ENCODE assay signal across 16 cellular contexts in genomic region chr1:55670331-55671082, GRCh38.
A peak's percentile ranks its signal among the peaks of the same experiment; 100 is the strongest.
DNase-seq lines count a peak whose midpoint lies in the region; TF ChIP-seq lines count a peak whose summit lies in the region.
"Had no signal": no experiment of that assay in that cellular context is flagged by ENCODE, and none has a peak within 500 bp of the region (broad histone marks: within the 10 kb centered on the region; RNA-seq: fewer than 3 reads in every experiment).

No MANE protein-coding gene starts in this region.

- no peaks in the 10 kb centered on the region for H3K4me1 Mint-ChIP-seq in activated T-cell treated with anti-CD3 and anti-CD28 coated beads, Interleukin-2, amount 50 U/mL, for 24 hours (ENCODE audit: low read depth)
- H3K4me1 Mint-ChIP-seq: activated CD8-positive, alpha-beta memory T cell treated with anti-CD3 and anti-CD28 coated beads, Interleukin-2, amount 10 ng/mL, durations not matched to agents 7 days and 5 days; activated naive CD4-positive, alpha-beta T cell treated with anti-CD3 and anti-CD28 coated beads, Interleukin-2, amount 10 ng/mL, durations not matched to agents 7 days and 5 days; central memory CD8-positive, alpha-beta T cell; IgD-negative memory B cell had no signal

- H3K27me3 ChIP-seq in dorsolateral prefrontal cortex: no peaks in the 10 kb centered on the region
- H3K27me3 ChIP-seq in mesendoderm (ENCODE audit: insufficient read depth, low read length, poor library complexity): no peaks in the 10 kb centered on the region
- H3K27me3 ChIP-seq in testis: no peaks in the 10 kb centered on the region
- no peaks in the 10 kb centered on the region for H3K27me3 ChIP-seq in BE2C

- H3K79me2 ChIP-seq in mesendoderm (ENCODE audit: control insufficient read depth, insufficient read depth, low read length): no peaks in the 10 kb centered on the region

- peaks cover 2% of the 10 kb centered on the region for H3K27me3 Mint-ChIP-seq in activated T-cell treated with anti-CD3 and anti-CD28 coated beads, Interleukin-2, amount 50 U/mL, for 24 hours
- H3K27me3 Mint-ChIP-seq: activated CD8-positive, alpha-beta memory T cell treated with anti-CD3 and anti-CD28 coated beads, Interleukin-2, amount 10 ng/mL, durations not matched to agents 7 days and 5 days; activated naive CD4-positive, alpha-beta T cell treated with anti-CD3 and anti-CD28 coated beads, Interleukin-2, amount 10 ng/mL, durations not matched to agents 7 days and 5 days; IgD-negative memory B cell had no signal

- H2BK120ac ChIP-seq in mesendoderm (ENCODE audit: low read depth, low read length): peak overlapping the region; percentile 28

- H3K36me3 ChIP-seq in mesendoderm (ENCODE audit: control insufficient read depth, insufficient read depth, low read length) (no peaks in the 10 kb centered on the region), testis (ENCODE audit: low read depth, missing control alignments) (no peaks in the 10 kb centered on the region), BE2C (no peaks in the 10 kb centered on the region)

- no peak overlapping the region for H2AK5ac ChIP-seq in mesendoderm (ENCODE audit: low read length)

- no peak overlapping the region for H4K5ac ChIP-seq in mesendoderm (ENCODE audit: low read length)

- H3K36me3 Mint-ChIP-seq in activated T-cell treated with anti-CD3 and anti-CD28 coated beads, Interleukin-2, amount 50 U/mL, for 24 hours (ENCODE audit: low read depth): no peaks in the 10 kb centered on the region
- H3K36me3 Mint-ChIP-seq: activated CD8-positive, alpha-beta memory T cell treated with anti-CD3 and anti-CD28 coated beads, Interleukin-2, amount 10 ng/mL, durations not matched to agents 7 days and 5 days; activated naive CD4-positive, alpha-beta T cell treated with anti-CD3 and anti-CD28 coated beads, Interleukin-2, amount 10 ng/mL, durations not matched to agents 7 days and 5 days; IgD-negative memory B cell had no signal

- CTCF ChIA-PET in HEK293T (lab: Yijun Ruan, JAX): no interaction called here

- H3K4ac ChIP-seq in mesendoderm (ENCODE audit: low read depth, low read length): no peak overlapping the region

- no peak overlapping the region for H3K9ac ChIP-seq in mesendoderm (ENCODE audit: low read length)

- H2BK5ac ChIP-seq in mesendoderm (ENCODE audit: low read length): no peak overlapping the region

- WGBS in mesendoderm (ENCODE audit: extremely low coverage, insufficient coverage, low lambda C conversion rate): no CpG with 5 or more reads among the region's 5 CpGs
- WGBS in testis, 2 donors: 50 to 56% methylated on average over 5 of the region's 5 CpGs

- peak overlapping the region in 2 of 59 donors; percentile 2 to 7 for H3K4me3 ChIP-seq in dorsolateral prefrontal cortex
- no peak overlapping the region for H3K4me3 ChIP-seq in mesendoderm (ENCODE audit: low read length)
- no peak overlapping the region for H3K4me3 ChIP-seq in testis
- H3K4me3 ChIP-seq in BE2C (ENCODE audit: low read depth, low read length): no peak overlapping the region
- H3K4me3 ChIP-seq: mucosa of descending colon had no signal

- H4K8ac ChIP-seq in mesendoderm (ENCODE audit: low read depth, low read length): no peak overlapping the region

- no peaks in the 10 kb centered on the region for H3K9me3 Mint-ChIP-seq in activated T-cell treated with anti-CD3 and anti-CD28 coated beads, Interleukin-2, amount 50 U/mL, for 24 hours
- H3K9me3 Mint-ChIP-seq: activated naive CD4-positive, alpha-beta T cell treated with anti-CD3 and anti-CD28 coated beads, Interleukin-2, amount 10 ng/mL, durations not matched to agents 7 days and 5 days; central memory CD8-positive, alpha-beta T cell; IgD-negative memory B cell; stimulated activated naive CD8-positive, alpha-beta T cell treated with anti-CD3 and anti-CD28 coated beads, Interleukin-15, Interleukin-2, amounts not matched to agents 100 ng/mL and 50 ng/mL, for 24 hours had no signal

- no peaks in the 10 kb centered on the region for H3K4me1 ChIP-seq in mesendoderm (ENCODE audit: control insufficient read depth, low read depth, low read length)
- H3K4me1 ChIP-seq in testis: peaks cover 14% of the 10 kb centered on the region
- no peaks in the 10 kb centered on the region for H3K4me1 ChIP-seq in BE2C

- H2BK15ac ChIP-seq in mesendoderm (replicated peaks; ENCODE audit: low read depth): no peak overlapping the region

- H3K4me2 ChIP-seq in mesendoderm (ENCODE audit: low read length): no peak overlapping the region

- H3K23ac ChIP-seq in mesendoderm (ENCODE audit: low read length): no peak overlapping the region

- H3K9me3 ChIP-seq in testis (no peaks in the 10 kb centered on the region), BE2C (no peaks in the 10 kb centered on the region)
- H3K9me3 ChIP-seq: mucosa of descending colon had no signal

- no peak overlapping the region for H3K56ac ChIP-seq in mesendoderm (ENCODE audit: low read length)

- H3K27ac Mint-ChIP-seq in activated T-cell treated with anti-CD3 and anti-CD28 coated beads, Interleukin-2, amount 50 U/mL, for 24 hours: no peak overlapping the region
- H3K27ac Mint-ChIP-seq: activated CD8-positive, alpha-beta memory T cell treated with anti-CD3 and anti-CD28 coated beads, Interleukin-2, amount 10 ng/mL, durations not matched to agents 7 days and 5 days; activated naive CD4-positive, alpha-beta T cell treated with anti-CD3 and anti-CD28 coated beads, Interleukin-2, amount 10 ng/mL, durations not matched to agents 7 days and 5 days; IgD-negative memory B cell; stimulated activated naive CD8-positive, alpha-beta T cell treated with anti-CD3 and anti-CD28 coated beads, Interleukin-15, Interleukin-2, amounts not matched to agents 100 ng/mL and 50 ng/mL, for 24 hours had no signal

- POLR2A ChIA-PET in HEK293T (lab: Yijun Ruan, JAX): no interaction called here

- intact Hi-C loops in dorsolateral prefrontal cortex (cut with DNase I): no loop called here
- intact Hi-C loops in testis (cut with DNase I; ENCODE audit: low total_unique reads): no loop called here

- no peaks in the 10 kb centered on the region for H3K79me1 ChIP-seq in mesendoderm (ENCODE audit: low read length)

- H3K18ac ChIP-seq in mesendoderm (ENCODE audit: low read length): no peak overlapping the region

- DNase-seq in HEK293T (ENCODE audit: extremely low spot score) (peak; percentile 6), dorsolateral prefrontal cortex (no peak), mesendoderm (no peak), testis (no peak), BE2C (no peak), NOMO-1 (lab: John Stamatoyannopoulos, UW; ENCODE audit: unreplicated experiment in 2 of 2) (no peak), hepatic stellate cell (ENCODE audit: low spot score) (no peak)
- no peak for DNase-seq in activated T-cell treated with anti-CD3 and anti-CD28 coated beads, Interleukin-2, amount 50 U/mL, for 24 hours
- DNase-seq: activated CD8-positive, alpha-beta memory T cell treated with anti-CD3 and anti-CD28 coated beads, Interleukin-2, amount 10 ng/mL, durations not matched to agents 7 days and 5 days; activated naive CD4-positive, alpha-beta T cell treated with anti-CD3 and anti-CD28 coated beads, Interleukin-2, amount 10 ng/mL, durations not matched to agents 7 days and 5 days; Calu3; mucosa of descending colon had no signal

- no peak for TF ChIP-seq POLR2A in testis (IDR thresholded peaks at IDR 0.05)

- H3K27ac ChIP-seq in dorsolateral prefrontal cortex: peak overlapping the region in 35 of 59 donors; percentile 2 to 72 (median 44)
- no peak overlapping the region for H3K27ac ChIP-seq in mesendoderm (ENCODE audit: low read depth, low read length)
- H3K27ac ChIP-seq in testis: peak overlapping the region; percentile 14 to 68
- H3K27ac ChIP-seq: VCaP had no signal

- TF ChIP-seq CTCF in dorsolateral prefrontal cortex (IDR thresholded peaks at IDR 0.05 in 54 of 56, conservative IDR thresholded peaks at IDR 0.05 in 2 of 56; ENCODE audit: low read depth in 1 of 56, partially characterized antibody in 56 of 56) (peak in 22 of 56 donors; percentile 10 to 54 (median 25)), testis (IDR thresholded peaks at IDR 0.05) (no peak), BE2C (IDR thresholded peaks at IDR 0.05; ENCODE audit: low read depth, low read length) (no peak)

- no peak overlapping the region for H3K4me3 Mint-ChIP-seq in activated T-cell treated with anti-CD3 and anti-CD28 coated beads, Interleukin-2, amount 50 U/mL, for 24 hours
- H3K4me3 Mint-ChIP-seq: activated CD8-positive, alpha-beta memory T cell treated with anti-CD3 and anti-CD28 coated beads, Interleukin-2, amount 10 ng/mL, durations not matched to agents 7 days and 5 days; activated naive CD4-positive, alpha-beta T cell treated with anti-CD3 and anti-CD28 coated beads, Interleukin-2, amount 10 ng/mL, durations not matched to agents 7 days and 5 days; central memory CD8-positive, alpha-beta T cell; IgD-negative memory B cell; stimulated activated naive CD8-positive, alpha-beta T cell treated with anti-CD3 and anti-CD28 coated beads, Interleukin-15, Interleukin-2, amounts not matched to agents 100 ng/mL and 50 ng/mL, for 24 hours had no signal

TF ChIP-seq in HEK293T, 16 proteins besides CTCF, POLR2A, EP300 and RAD21:
- TF ChIP-seq ELF4 (IDR thresholded peaks at IDR 0.05) (no peak), FOXM1 (IDR thresholded peaks at IDR 0.05; ENCODE audit: borderline replicate concordance) (no peak), L3MBTL2 (conservative IDR thresholded peaks at IDR 0.05) (no peak), FOXK2 (IDR thresholded peaks at IDR 0.05) (no peak), HDGF (IDR thresholded peaks at IDR 0.05; ENCODE audit: borderline replicate concordance) (no peak), FOXA1 (IDR thresholded peaks at IDR 0.05) (no peak), SP1 (IDR thresholded peaks at IDR 0.05) (no peak), CTBP1 (IDR thresholded peaks at IDR 0.05; ENCODE audit: borderline replicate concordance) (no peak), LEF1 (IDR thresholded peaks at IDR 0.05; ENCODE audit: borderline replicate concordance) (no peak), PKNOX1 (IDR thresholded peaks at IDR 0.05) (no peak), BHLHE40 (IDR thresholded peaks at IDR 0.05; ENCODE audit: borderline replicate concordance) (no peak), NFRKB (IDR thresholded peaks at IDR 0.05) (no peak), ZNF384 (IDR thresholded peaks at IDR 0.05) (no peak)
